ENCODE assay signal across 8 cellular contexts in genomic region chr17:72591500-72592241, GRCh38.
A peak's percentile ranks its signal among the peaks of the same experiment; 100 is the strongest.
DNase-seq lines count a peak whose midpoint lies in the region; TF ChIP-seq lines count a peak whose summit lies in the region.

No MANE protein-coding gene starts in this region.

- H3K27ac Mint-ChIP-seq in CD8-positive, alpha-beta memory T cell, result peak overlapping the region in 3 of 8 donors; percentile 9 to 71 (median 20)

- peaks cover 3% of the 10 kb centered on the region for H3K27me3 ChIP-seq in CD8-positive, alpha-beta memory T cell (ENCODE audit: insufficient read depth, low read length, poor library complexity, severe bottlenecking)
- H3K27me3 ChIP-seq in kidney epithelial cell (ENCODE audit: control insufficient read depth, insufficient read depth, low read length) (no peaks in the 10 kb centered on the region), stomach smooth muscle (ENCODE audit: control insufficient read depth in 1 of 2, insufficient read depth in 2 of 2, low read length in 2 of 2) (peaks cover 20 to 34% of the 10 kb centered on the region in 2 donors)

- no peak for TF ChIP-seq RAD21 in Ishikawa (IDR thresholded peaks at IDR 0.05; ENCODE audit: low read depth)

- H3K9me3 ChIP-seq in CD8-positive, alpha-beta memory T cell (ENCODE audit: low read length), result no peaks in the 10 kb centered on the region
- no peaks in the 10 kb centered on the region for H3K9me3 ChIP-seq in stomach smooth muscle (ENCODE audit: control insufficient read depth in 2 of 2, low read length in 2 of 2)

- peak overlapping the region in 1 of 2 donors; percentile 22 for H3K9ac ChIP-seq in stomach smooth muscle (ENCODE audit: low read length in 2 of 2)

- H3K4me1 ChIP-seq in CD8-positive, alpha-beta memory T cell (ENCODE audit: insufficient read depth, low read length), result no peaks in the 10 kb centered on the region
- H3K4me1 ChIP-seq in stomach smooth muscle (ENCODE audit: control insufficient read depth, insufficient read depth, low read length), result peaks cover 6% of the 10 kb centered on the region

- no peak overlapping the region for H3K27ac ChIP-seq in CD8-positive, alpha-beta memory T cell (ENCODE audit: low read depth, low read length)
- no peak overlapping the region for H3K27ac ChIP-seq in stomach smooth muscle (ENCODE audit: low read length)

- peaks cover 10 to 44% (median 41%) of the 10 kb centered on the region in 3 donors for H3K4me1 Mint-ChIP-seq in CD8-positive, alpha-beta memory T cell

- H3K36me3 ChIP-seq in CD8-positive, alpha-beta memory T cell (ENCODE audit: insufficient read depth, low read length), result no peaks in the 10 kb centered on the region
- no peaks in the 10 kb centered on the region for H3K36me3 ChIP-seq in kidney epithelial cell (ENCODE audit: control insufficient read depth, insufficient read depth, low read length)
- no peaks in the 10 kb centered on the region for H3K36me3 ChIP-seq in stomach smooth muscle (ENCODE audit: control insufficient read depth in 2 of 2, insufficient read depth in 2 of 2, low read length in 2 of 2)

- H3K9me3 Mint-ChIP-seq in CD8-positive, alpha-beta memory T cell, result peaks cover 0 to 3% (median 0%) of the 10 kb centered on the region in 5 donors

- H3K36me3 Mint-ChIP-seq in CD8-positive, alpha-beta memory T cell, result no peaks in the 10 kb centered on the region

- no peak for DNase-seq in CD8-positive, alpha-beta memory T cell
- DNase-seq in astrocyte of the spinal cord (ENCODE audit: low read depth, low spot score), result peak; percentile 45
- DNase-seq in kidney epithelial cell (ENCODE audit: low read depth), result no peak
- no peak for DNase-seq in iPS-NIHi7 (ENCODE audit: extremely low spot score)
- DNase-seq in GOT3 (lab: John Stamatoyannopoulos, UW), result no peak
- no peak for DNase-seq in effector CD8-positive, alpha-beta T cell (lab: John Stamatoyannopoulos, UW)

- H3K4me3 ChIP-seq in CD8-positive, alpha-beta memory T cell (ENCODE audit: low read length), result no peak overlapping the region
- H3K4me3 ChIP-seq in astrocyte of the spinal cord (ENCODE audit: low read depth, low read length) (peak overlapping the region; percentile 88), kidney epithelial cell (ENCODE audit: low read depth, low read length) (peak overlapping the region; percentile 75), stomach smooth muscle (ENCODE audit: low read length in 2 of 2) (peak overlapping the region; percentile 63 to 70)

- in situ Hi-C loops in astrocyte of the spinal cord (cut with HindIII; ENCODE audit: low sequenced_read_pairs), result no loop called here

- H3K4me3 Mint-ChIP-seq in CD8-positive, alpha-beta memory T cell, result peak overlapping the region in 6 of 7 donors; percentile 76 to 88 (median 79)

- no peak for TF ChIP-seq CTCF in astrocyte of the spinal cord (IDR thresholded peaks at IDR 0.05; ENCODE audit: low read depth, low read length)
- no peak for TF ChIP-seq CTCF in kidney epithelial cell (IDR thresholded peaks at IDR 0.05; ENCODE audit: insufficient read depth, low read length, poor library complexity, severe bottlenecking)

- H3K27me3 Mint-ChIP-seq in CD8-positive, alpha-beta memory T cell, result peaks cover 26 to 37% of the 10 kb centered on the region in 2 donors

- POLR2A ChIA-PET in CD8-positive, alpha-beta memory T cell (lab: Charles Lee), result no interaction called here

- TF ChIP-seq EP300 in Ishikawa (IDR thresholded peaks at IDR 0.05; ENCODE audit: borderline replicate concordance), result 0 out of 2 replicates have a peak, but pooled peaks have one; percentile 7

- CTCF ChIA-PET in CD8-positive, alpha-beta memory T cell (lab: Charles Lee), result interaction anchor here (1.0 to 1.3 kb wide), 2 partner anchors 35 to 135 kb away, joined by 3 to 5 read pairs; no protein-coding TSS in a partner anchor

TF ChIP-seq in Ishikawa, 13 proteins besides CTCF, POLR2A, EP300 and RAD21:
- no peak for TF ChIP-seq FOXM1 (IDR thresholded peaks at IDR 0.05; ENCODE audit: borderline replicate concordance, low read depth)
- no peak for TF ChIP-seq CEBPB (IDR thresholded peaks at IDR 0.05)
- TF ChIP-seq YY1 (IDR thresholded peaks at IDR 0.05; ENCODE audit: low read depth), result no peak
- TF ChIP-seq REST (IDR thresholded peaks at IDR 0.05; ENCODE audit: low read depth), result no peak
- TF ChIP-seq TAF1 (IDR thresholded peaks at IDR 0.05; ENCODE audit: low read depth), result no peak
- no peak for TF ChIP-seq CREB1 (IDR thresholded peaks at IDR 0.05; ENCODE audit: low read depth)
- TF ChIP-seq, protein P1, sequence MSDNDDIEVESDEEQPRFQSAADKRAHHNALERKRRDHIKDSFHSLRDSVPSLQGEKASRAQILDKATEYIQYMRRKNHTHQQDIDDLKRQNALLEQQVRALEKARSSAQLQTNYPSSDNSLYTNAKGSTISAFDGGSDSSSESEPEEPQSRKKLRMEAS (IDR thresholded peaks at IDR 0.05), result no peak; the same call in 1 of the 2 replicates
- TF ChIP-seq TCF12 (IDR thresholded peaks at IDR 0.05; ENCODE audit: low read depth), result 0 out of 2 replicates have a peak, but pooled peaks have one; percentile 12
- TF ChIP-seq NFIC (IDR thresholded peaks at IDR 0.05), result peak; percentile 28; the same call in 1 of the 2 replicates
- peak; percentile 88 for TF ChIP-seq EGR1 (IDR thresholded peaks at IDR 0.05)
- peak; percentile 37; the same call in 1 of the 2 replicates for TF ChIP-seq TEAD4 (IDR thresholded peaks at IDR 0.05)
- TF ChIP-seq ZBTB7A (IDR thresholded peaks at IDR 0.05; ENCODE audit: low read depth), result peak; percentile 93
- no peak for TF ChIP-seq USF1 (IDR thresholded peaks at IDR 0.05)
